ENCODE assay signal across 9 cellular contexts in genomic region chr4:6250984-6251295, GRCh38. TPM values are rescaled to one million over a fixed set of nuclear protein-coding genes. Genes with fewer than 3 reads are reported as not detected.
A peak's percentile ranks its signal among the peaks of the same experiment; 100 is the strongest.
DNase-seq lines count a peak whose midpoint lies in the region; ATAC-seq and TF ChIP-seq lines count a peak whose summit lies in the region.
"Had no signal": no experiment of that assay in that cellular context is flagged by ENCODE, and none has a peak within 500 bp of the region (broad histone marks: within the 10 kb centered on the region; RNA-seq: fewer than 3 reads in every experiment).

No MANE protein-coding gene starts in this region.

- no peaks in the 10 kb centered on the region for H3K79me2 ChIP-seq in PC-3 (ENCODE audit: low read length)

- CTCF ChIA-PET in activated CD8-positive, alpha-beta T cell treated with anti-CD3 and anti-CD28 coated beads for 36 hours (lab: Charles Lee): interaction anchor here (0.6 to 10.6 kb wide), 39 partner anchors 9 to 296 kb away, joined by 3 to 304 read pairs (median 4); partner anchors contain the start of gene WFS1
- CTCF ChIA-PET in activated CD8-positive, alpha-beta T cell treated with anti-CD3 and anti-CD28 coated beads, Interleukin-2, amount 10 ng/mL, durations not matched to agents 7 days and 5 days (lab: Charles Lee): interaction anchor here (0.7 to 6.8 kb wide), 36 partner anchors 9 to 623 kb away, joined by 3 to 226 read pairs (median 5); partner anchors contain the start of genes JAKMIP1 and WFS1
- CTCF ChIA-PET in PC-3 (lab: Charles Lee): interaction anchor here (0.6 to 2.4 kb wide), 7 partner anchors 13 to 81 kb away, joined by 3 to 13 read pairs (median 4); partner anchors contain the start of gene WFS1

- H3K9me2 ChIP-seq in PC-3 (replicated peaks; ENCODE audit: low read length): no peaks in the 10 kb centered on the region

- no peak overlapping the region for H3K4me3 Mint-ChIP-seq in activated CD8-positive, alpha-beta T cell treated with anti-CD3 and anti-CD28 coated beads for 36 hours
- H3K4me3 Mint-ChIP-seq in activated CD8-positive, alpha-beta T cell treated with anti-CD3 and anti-CD28 coated beads, Interleukin-2, amount 10 ng/mL, durations not matched to agents 7 days and 5 days: no peak overlapping the region
- no peak overlapping the region for H3K4me3 Mint-ChIP-seq in glutamatergic neuron (ENCODE audit: unreplicated experiment)
- H3K4me3 Mint-ChIP-seq in type B pancreatic cell: no peak overlapping the region

- no peaks in the 10 kb centered on the region for H3K36me3 Mint-ChIP-seq in activated CD8-positive, alpha-beta T cell treated with anti-CD3 and anti-CD28 coated beads for 36 hours (ENCODE audit: low read depth)
- H3K36me3 Mint-ChIP-seq in activated CD8-positive, alpha-beta T cell treated with anti-CD3 and anti-CD28 coated beads, Interleukin-2, amount 10 ng/mL, durations not matched to agents 7 days and 5 days (ENCODE audit: low read depth): no peaks in the 10 kb centered on the region
- no peaks in the 10 kb centered on the region for H3K36me3 Mint-ChIP-seq in glutamatergic neuron (ENCODE audit: unreplicated experiment)
- H3K36me3 Mint-ChIP-seq in type B pancreatic cell: no peaks in the 10 kb centered on the region

- H3K4me1 ChIP-seq in PC-3 (ENCODE audit: insufficient read depth, low read length) (no peaks in the 10 kb centered on the region), right cardiac atrium (ENCODE audit: control insufficient read depth, insufficient read depth, low read length) (no peaks in the 10 kb centered on the region)

- no peaks in the 10 kb centered on the region for H3F3A ChIP-seq in PC-3 (ENCODE audit: low read length, unreplicated experiment)

- H3K9me3 ChIP-seq in PC-3 (ENCODE audit: low read length) (no peaks in the 10 kb centered on the region), right cardiac atrium (ENCODE audit: control insufficient read depth, low read length) (no peaks in the 10 kb centered on the region)

- H3K9ac ChIP-seq in PC-3 (ENCODE audit: low read length): no peak overlapping the region

- 0 out of 2 replicates have a peak overlapping the region, but pooled peaks have one; percentile 18 for H2AFZ ChIP-seq in PC-3 (ENCODE audit: low read length)

- H3K27ac ChIP-seq in PC-3 (ENCODE audit: low read length) (no peak overlapping the region), right cardiac atrium (ENCODE audit: low read length) (no peak overlapping the region)

- H3K36me3 ChIP-seq in PC-3 (ENCODE audit: low read depth, low read length): no peaks in the 10 kb centered on the region

- no peak overlapping the region for H3K4me2 ChIP-seq in PC-3 (ENCODE audit: low read length)

- 0% methylated on average over 1 of the region's 1 CpG for WGBS in right cardiac atrium

- BruUV-seq in PC-3 (replicated peaks; lab: Mats Ljungman, UMichigan): no TSS peak

- H3K4me1 Mint-ChIP-seq in activated CD8-positive, alpha-beta T cell treated with anti-CD3 and anti-CD28 coated beads for 36 hours (ENCODE audit: low read depth): no peaks in the 10 kb centered on the region
- no peaks in the 10 kb centered on the region for H3K4me1 Mint-ChIP-seq in activated CD8-positive, alpha-beta T cell treated with anti-CD3 and anti-CD28 coated beads, Interleukin-2, amount 10 ng/mL, durations not matched to agents 7 days and 5 days (ENCODE audit: low read depth)
- H3K4me1 Mint-ChIP-seq in glutamatergic neuron (ENCODE audit: low read depth, unreplicated experiment) (no peaks in the 10 kb centered on the region), type B pancreatic cell (ENCODE audit: unreplicated experiment) (no peaks in the 10 kb centered on the region)

- peak; percentile 73 for TF ChIP-seq CTCF in activated CD8-positive, alpha-beta T cell treated with anti-CD3 and anti-CD28 coated beads for 36 hours (IDR thresholded peaks at IDR 0.05)
- TF ChIP-seq CTCF in PC-3 (conservative IDR thresholded peaks at IDR 0.05; ENCODE audit: low read depth, low read length) (no peak; the same call in 1 of the 2 replicates), glutamatergic neuron (IDR thresholded peaks at IDR 0.05; ENCODE audit: partially characterized antibody, unreplicated experiment) (peak; percentile 39), type B pancreatic cell (conservative IDR thresholded peaks at IDR 0.05) (peak; percentile 9)

- intact Hi-C loops in activated CD8-positive, alpha-beta T cell treated with anti-CD3 and anti-CD28 coated beads for 36 hours (cut with micrococcal nuclease): loop anchor here (1.0 kb wide), 1 partner anchor 76 kb away; no protein-coding TSS in a partner anchor
- intact Hi-C loops in PC-3 (cut with micrococcal nuclease): loop anchor here (1.0 kb wide), 1 partner anchor 76 kb away; no protein-coding TSS in a partner anchor
- intact Hi-C loops in right cardiac atrium (cut with DNase I): loop anchor here (2.0 to 5.0 kb wide), 2 partner anchors 76 kb away; no protein-coding TSS in a partner anchor

- H3K27me3 Mint-ChIP-seq in activated CD8-positive, alpha-beta T cell treated with anti-CD3 and anti-CD28 coated beads for 36 hours: peaks cover 25% of the 10 kb centered on the region
- peaks cover 25% of the 10 kb centered on the region for H3K27me3 Mint-ChIP-seq in activated CD8-positive, alpha-beta T cell treated with anti-CD3 and anti-CD28 coated beads, Interleukin-2, amount 10 ng/mL, durations not matched to agents 7 days and 5 days (ENCODE audit: low read depth)
- H3K27me3 Mint-ChIP-seq in glutamatergic neuron (ENCODE audit: unreplicated experiment) (no peaks in the 10 kb centered on the region), type B pancreatic cell (peaks cover 50% of the 10 kb centered on the region)

- no peaks in the 10 kb centered on the region for H3K27me3 ChIP-seq in PC-3 (ENCODE audit: low read length)
- no peaks in the 10 kb centered on the region for H3K27me3 ChIP-seq in right cardiac atrium (ENCODE audit: control insufficient read depth, insufficient read depth)

- H4K20me1 ChIP-seq in PC-3 (ENCODE audit: low read length): no peaks in the 10 kb centered on the region

- no peak overlapping the region for H3K27ac Mint-ChIP-seq in activated CD8-positive, alpha-beta T cell treated with anti-CD3 and anti-CD28 coated beads for 36 hours
- H3K27ac Mint-ChIP-seq in activated CD8-positive, alpha-beta T cell treated with anti-CD3 and anti-CD28 coated beads, Interleukin-2, amount 10 ng/mL, durations not matched to agents 7 days and 5 days: no peak overlapping the region
- H3K27ac Mint-ChIP-seq in glutamatergic neuron (ENCODE audit: unreplicated experiment) (no peak overlapping the region), type B pancreatic cell (no peak overlapping the region)

- no peaks in the 10 kb centered on the region for H3K9me3 Mint-ChIP-seq in activated CD8-positive, alpha-beta T cell treated with anti-CD3 and anti-CD28 coated beads for 36 hours
- H3K9me3 Mint-ChIP-seq in activated CD8-positive, alpha-beta T cell treated with anti-CD3 and anti-CD28 coated beads, Interleukin-2, amount 10 ng/mL, durations not matched to agents 7 days and 5 days (ENCODE audit: insufficient read depth): no peaks in the 10 kb centered on the region
- H3K9me3 Mint-ChIP-seq in glutamatergic neuron (ENCODE audit: unreplicated experiment) (peaks cover 2% of the 10 kb centered on the region), type B pancreatic cell (no peaks in the 10 kb centered on the region)

- POLR2A ChIA-PET in activated CD8-positive, alpha-beta T cell treated with anti-CD3 and anti-CD28 coated beads for 36 hours (lab: Charles Lee): interaction anchor here (0.6 kb wide), 1 partner anchor 20 kb away, joined by 4 read pairs; no protein-coding TSS in a partner anchor
- POLR2A ChIA-PET in activated CD8-positive, alpha-beta T cell treated with anti-CD3 and anti-CD28 coated beads, Interleukin-2, amount 10 ng/mL, durations not matched to agents 7 days and 5 days (lab: Charles Lee): interaction anchor here (0.6 kb wide), 1 partner anchor 76 kb away, joined by 5 read pairs; no protein-coding TSS in a partner anchor
- POLR2A ChIA-PET in PC-3 (lab: Charles Lee; ENCODE audit: unreplicated experiment): no interaction called here

- no peak for ATAC-seq in activated CD8-positive, alpha-beta T cell treated with anti-CD3 and anti-CD28 coated beads for 36 hours
- no peak for ATAC-seq in activated CD8-positive, alpha-beta T cell treated with anti-CD3 and anti-CD28 coated beads, Interleukin-2, amount 10 ng/mL, durations not matched to agents 7 days and 5 days
- ATAC-seq in PC-3 (no peak), right cardiac atrium (no peak), GM19023 (IDR thresholded peaks at IDR 0.05; ENCODE audit: unreplicated experiment) (no peak)

- H3K4me3 ChIP-seq in PC-3 (ENCODE audit: low read length): no peak overlapping the region
- H3K4me3 ChIP-seq in right cardiac atrium (ENCODE audit: low read length): no peak overlapping the region

- no peak for DNase-seq in activated CD8-positive, alpha-beta T cell treated with anti-CD3 and anti-CD28 coated beads for 36 hours
- no peak for DNase-seq in activated CD8-positive, alpha-beta T cell treated with anti-CD3 and anti-CD28 coated beads, Interleukin-2, amount 10 ng/mL, durations not matched to agents 7 days and 5 days
- DNase-seq in PC-3 (no peak), glutamatergic neuron (no peak), type B pancreatic cell (ENCODE audit: extremely low spot score, unreplicated experiment) (no peak), NCI-H1417 treated with DMSO at 0.1 percent for 48 hours (lab: John Stamatoyannopoulos, UW) (no peak), right cardiac atrium (no peak)

RNA-seq across cellular contexts. Expression of gene WFS1, which starts 18.7 kb away (rescaled TPM):
- 1 to 10 TPM; 1.8 to 2.8 TPM for total RNA-seq in activated CD8-positive, alpha-beta T cell treated with anti-CD3 and anti-CD28 coated beads for 36 hours
- 1 to 10 TPM in 1 of 2 experiments, under 1 TPM in 1; 0.97 to 1.3 TPM for total RNA-seq in activated CD8-positive, alpha-beta T cell treated with anti-CD3 and anti-CD28 coated beads, Interleukin-2, amount 10 ng/mL, durations not matched to agents 7 days and 5 days
- 35.7 and 45.5 TPM in 2 replicates for total RNA-seq in PC-3 (2014; rRNA removed)
- 30.4 TPM for total RNA-seq in glutamatergic neuron (ENCODE audit: unreplicated experiment)
- 41.1 and 48.7 TPM in 2 replicates for total RNA-seq in type B pancreatic cell (ENCODE audit: low replicate concordance)
- 10 to 100 TPM; 47.9 to 76.6 (median 60.7) TPM for total RNA-seq in right cardiac atrium
- 53.3 TPM for polyA plus RNA-seq in right cardiac atrium

RNA-seq across cellular contexts. Expression of gene JAKMIP1, which starts 50.6 kb away (rescaled TPM):
- total RNA-seq in activated CD8-positive, alpha-beta T cell treated with anti-CD3 and anti-CD28 coated beads for 36 hours: 1 to 10 TPM; 5.6 to 6.3 TPM
- total RNA-seq in activated CD8-positive, alpha-beta T cell treated with anti-CD3 and anti-CD28 coated beads, Interleukin-2, amount 10 ng/mL, durations not matched to agents 7 days and 5 days: 1 to 10 TPM; 9.3 to 9.6 TPM
- 0.04 and 0.75 TPM in 2 replicates for total RNA-seq in PC-3 (2014; rRNA removed)
- total RNA-seq in glutamatergic neuron (ENCODE audit: unreplicated experiment): 2.4 TPM
- total RNA-seq in type B pancreatic cell (ENCODE audit: low replicate concordance): 0.89 and 2.0 TPM in 2 replicates
- total RNA-seq in right cardiac atrium: under 1 TPM in 2 of 4 donors, not detected in 2; 0.20 to 0.28 TPM
- polyA plus RNA-seq in right cardiac atrium: 0.07 TPM
- polyA plus RNA-seq: BJ had no signal
